ENCODE assay signal across 1 cellular context in genomic region chr21:42646836-42647235, GRCh38.
TF ChIP-seq lines count a peak whose summit lies in the region.

No MANE protein-coding gene starts in this region.

TF ChIP-seq in HEK293, 187 proteins besides CTCF, POLR2A, EP300 and RAD21 (continued from another document):
- no peak for TF ChIP-seq GLIS2 (tag by site-specific recombination; IDR thresholded peaks at IDR 0.05)
- no peak for TF ChIP-seq ZNF514 (tag by site-specific recombination; IDR thresholded peaks at IDR 0.05)
- TF ChIP-seq ZNF621 (tag by site-specific recombination; IDR thresholded peaks at IDR 0.05): no peak
- TF ChIP-seq GLIS1 (tag by site-specific recombination; IDR thresholded peaks at IDR 0.05): no peak
- TF ChIP-seq SCRT2 (tag by site-specific recombination; IDR thresholded peaks at IDR 0.05): peak; percentile 64
- no peak for TF ChIP-seq IKZF3 (tag by site-specific recombination; IDR thresholded peaks at IDR 0.05)
